Comparison of ENCODE assay signal across 18 cellular contexts in genomic region chr16:55735120-55735781, GRCh38.
DNase-seq lines count a peak whose midpoint lies in the region; ATAC-seq and TF ChIP-seq lines count a peak whose summit lies in the region.
"Had no signal": no experiment of that assay in that cellular context is flagged by ENCODE, and none has a peak within 500 bp of the region (broad histone marks: within the 10 kb centered on the region; RNA-seq: fewer than 3 reads in every experiment).

No MANE protein-coding gene starts in this region.

- no peak for TF ChIP-seq POLR2A in HCT116 (IDR thresholded peaks at IDR 0.05; ENCODE audit: borderline replicate concordance, extremely low read depth, insufficient read depth, insufficient read length)

- no peak overlapping the region for H2BK5ac ChIP-seq in trophoblast cell (ENCODE audit: low read depth, low read length, poor library complexity)

- H3K4me2 ChIP-seq in HCT116 (ENCODE audit: low read length) (peak overlapping the region; percentile 39), trophoblast cell (ENCODE audit: low read length) (no peak overlapping the region)
- H3K4me2 ChIP-seq: SK-N-SH had no signal

- no CpG with 5 or more reads among the region's 4 CpGs for WGBS in trophoblast cell (ENCODE audit: extremely low coverage, insufficient coverage, insufficient read length)

- no peak overlapping the region for H4K8ac ChIP-seq in trophoblast cell (ENCODE audit: low read depth, low read length)

- H3K27me3 ChIP-seq in HCT116 (ENCODE audit: insufficient read depth, low read length) = peaks cover 21% of the 10 kb centered on the region; the same call in 1 of the 2 replicates
- H3K27me3 ChIP-seq in trophoblast cell (ENCODE audit: insufficient read depth, low read length) = no peaks in the 10 kb centered on the region

- H3K4ac ChIP-seq in trophoblast cell (ENCODE audit: low read depth, low read length) = no peak overlapping the region

- CTCF ChIA-PET in HCT116 (lab: Charles Lee) = interaction anchor here (1.3 kb wide), 1 partner anchor 30 kb away, joined by 3 read pairs; no protein-coding TSS in a partner anchor
- CTCF ChIA-PET in RWPE1 (lab: Yijun Ruan, JAX) = no interaction called here

- no peak for TF ChIP-seq CTCF in HCT116 (IDR thresholded peaks at IDR 0.05 in 2 of 3, conservative IDR thresholded peaks at IDR 0.05 in 1 of 3; ENCODE audit: borderline replicate concordance in 1 of 3, insufficient read depth in 1 of 3, low read depth in 2 of 3, low read length in 2 of 3)
- no peak for TF ChIP-seq CTCF in RWPE1 (conservative IDR thresholded peaks at IDR 0.05; ENCODE audit: low read depth)
- TF ChIP-seq CTCF in fibroblast of mammary gland (conservative IDR thresholded peaks at IDR 0.05; ENCODE audit: control insufficient read depth, insufficient read depth, low read depth, low read length) = no peak

- no peak overlapping the region for H4K12ac ChIP-seq in trophoblast cell (ENCODE audit: low read depth, low read length)

- no peak overlapping the region for H2BK12ac ChIP-seq in trophoblast cell (ENCODE audit: low read length)

- DNase-seq in HCT116 (ENCODE audit: low read depth, low spot score) (no peak), RWPE1 (ENCODE audit: low spot score) (peak; percentile 24), fibroblast of mammary gland (ENCODE audit: low read depth) (peak; percentile 22), trophoblast cell (peak; percentile 50 to 71)
- DNase-seq in activated T-cell treated with anti-CD3 and anti-CD28 coated beads, Interleukin-2, amount 50 U/mL, for 48 hours = no peak
- DNase-seq: CD4-positive, alpha-beta memory T cell; GDM1; HCEC 1CT; MM.1S; NCI-H1092 treated with DMSO at 0.1 percent for 48 hours; NCI-H2107; NCI-H2227 treated with DMSO at 0.1 percent for 48 hours; NCI-H524 treated with DMSO at 0.1 percent for 48 hours; SHP77; SK-N-SH; T-cell had no signal

- RAD21 ChIA-PET in HCT116 (lab: Charles Lee; ENCODE audit: low non-redundant PET in 1 of 2, low total read pairs in 2 of 2, uncharacterized antibody in 2 of 2, unreplicated experiment in 2 of 2) = no interaction called here

- H3K4me1 ChIP-seq in HCT116 (ENCODE audit: control insufficient read depth in 1 of 2, insufficient read depth in 2 of 2, low read length in 2 of 2) = peaks cover 0 to 19% of the 10 kb centered on the region in 2 experiments; a peak in 2 of 4 replicates
- H3K4me1 ChIP-seq in trophoblast cell (ENCODE audit: control insufficient read depth in 1 of 2, insufficient read depth in 2 of 2, low read length in 2 of 2) = no peaks in the 10 kb centered on the region

- no TSS peak for BruUV-seq in HCT116 (replicated peaks; lab: Mats Ljungman, UMichigan)

- intact Hi-C loops in HCT116 (cut with micrococcal nuclease) = no loop called here

- no peak overlapping the region for H4K91ac ChIP-seq in trophoblast cell (ENCODE audit: low read depth, low read length)

- POLR2A ChIA-PET in HCT116 (lab: Charles Lee) = no interaction called here
- POLR2A ChIA-PET in RWPE1 (lab: Yijun Ruan, JAX; ENCODE audit: low non-redundant PET) = no interaction called here

- no peaks in the 10 kb centered on the region for H3K79me2 ChIP-seq in HCT116 (ENCODE audit: insufficient read depth, low read length)
- H3K79me2 ChIP-seq in trophoblast cell (ENCODE audit: control insufficient read depth, insufficient read depth, low read length, poor library complexity) = no peaks in the 10 kb centered on the region

- no peak overlapping the region for H2BK120ac ChIP-seq in trophoblast cell (ENCODE audit: insufficient read depth, low read length, poor library complexity)

- H3K9me3 ChIP-seq in HCT116 (ENCODE audit: control insufficient read depth in 1 of 2, insufficient read depth in 1 of 2, low read depth in 1 of 2, low read length in 2 of 2) (no peaks in the 10 kb centered on the region), trophoblast cell (ENCODE audit: insufficient read depth, low read depth, low read length) (peaks cover 5% of the 10 kb centered on the region)
- H3K9me3 ChIP-seq: SK-N-SH had no signal

- H4K20me1 ChIP-seq in HCT116 (ENCODE audit: insufficient read depth) = no peaks in the 10 kb centered on the region

- H3K4me3 ChIP-seq in HCT116 (replicated peaks in 1 of 2; ENCODE audit: low read depth in 1 of 2, low read length in 2 of 2) (no peak overlapping the region), fibroblast of mammary gland (ENCODE audit: control insufficient read depth, low read depth, low read length) (no peak overlapping the region), trophoblast cell (ENCODE audit: low read depth, low read length) (no peak overlapping the region)

- H3K9ac ChIP-seq in HCT116 (ENCODE audit: low read length) = no peak overlapping the region
- H3K9ac ChIP-seq in trophoblast cell (ENCODE audit: low read length) = no peak overlapping the region
- H3K9ac ChIP-seq: SK-N-SH had no signal

- H3K18ac ChIP-seq in trophoblast cell (ENCODE audit: low read length) = no peak overlapping the region

- H3K9me2 ChIP-seq in HCT116 (ENCODE audit: insufficient read depth) = no peaks in the 10 kb centered on the region
- H3K9me2 ChIP-seq: SK-N-SH had no signal

- no peak overlapping the region for H3K23ac ChIP-seq in trophoblast cell (ENCODE audit: low read length)

- H2AFZ ChIP-seq in HCT116 (ENCODE audit: low read depth, low read length, poor library complexity, severe bottlenecking) (no peak overlapping the region), trophoblast cell (ENCODE audit: insufficient read depth, low read length, poor library complexity) (no peak overlapping the region)

- no peak for TF ChIP-seq RAD21 in HCT116 (IDR thresholded peaks at IDR 0.05; ENCODE audit: low read depth)

- no peaks in the 10 kb centered on the region for H3K79me1 ChIP-seq in trophoblast cell (ENCODE audit: low read length)

- H3K14ac ChIP-seq in trophoblast cell (ENCODE audit: low read length) = no peak overlapping the region

- H3K36me3 ChIP-seq in HCT116 (ENCODE audit: control insufficient read depth in 1 of 2, insufficient read depth in 2 of 2, low read length in 2 of 2) (no peaks in the 10 kb centered on the region), trophoblast cell (ENCODE audit: control insufficient read depth in 1 of 2, insufficient read depth in 2 of 2, low read length in 2 of 2) (no peaks in the 10 kb centered on the region)

- ATAC-seq in HCT116 = no peak
- no peak for ATAC-seq in HG03135 (IDR thresholded peaks at IDR 0.05; ENCODE audit: unreplicated experiment)
- no peak for ATAC-seq in HG03342 (IDR thresholded peaks at IDR 0.05; ENCODE audit: unreplicated experiment)
- ATAC-seq: T-cell had no signal

- no peak overlapping the region for H2AK5ac ChIP-seq in trophoblast cell (ENCODE audit: low read length)

- no peak overlapping the region for H3K27ac ChIP-seq in HCT116 (ENCODE audit: low read depth, low read length)
- H3K27ac ChIP-seq in RWPE1 = no peak overlapping the region
- no peak overlapping the region for H3K27ac ChIP-seq in trophoblast cell (ENCODE audit: low read depth, low read length)

TF ChIP-seq in HCT116, 20 proteins besides CTCF, POLR2A, EP300 and RAD21:
- TF ChIP-seq EGR1 (IDR thresholded peaks at IDR 0.05; ENCODE audit: low read depth) (no peak), FOSL1 (IDR thresholded peaks at IDR 0.05; ENCODE audit: low read depth) (0 out of 2 replicates have a peak, but pooled peaks have one; percentile 11)

Comparison
In these comparisons a context has a peak if more than half of its experiments do, and no peak if none do; other contexts are left out.
1. DNase-seq: peak in RWPE1 (single experiment), fibroblast of mammary gland (single experiment) and trophoblast cell (2 of 2); none in HCT116 (single experiment) and activated T-cell treated with anti-CD3 and anti-CD28 coated beads, Interleukin-2, amount 50 U/mL, for 48 hours (0 of 2).